ENCODE assay signal across 9 cellular contexts in genomic region chr17:18318122-18318521, GRCh38. TPM values are rescaled to one million over a fixed set of nuclear protein-coding genes. Genes with fewer than 3 reads are reported as not detected.
DNase-seq lines count a peak whose midpoint lies in the region; ATAC-seq and TF ChIP-seq lines count a peak whose summit lies in the region.
"Had no signal": no experiment of that assay in that cellular context is flagged by ENCODE, and none has a peak within 500 bp of the region (broad histone marks: within the 10 kb centered on the region; RNA-seq: fewer than 3 reads in every experiment).

No MANE protein-coding gene starts in this region.

- H4K20me1 ChIP-seq in OCI-LY1 (ENCODE audit: insufficient read depth, low read length): no peaks in the 10 kb centered on the region

- H3K9ac ChIP-seq in OCI-LY1 (ENCODE audit: low read length): no peak overlapping the region
- H3K9ac ChIP-seq in duodenal mucosa (ENCODE audit: low read depth in 1 of 2, low read length in 2 of 2): no peak overlapping the region

- H3K9me2 ChIP-seq in OCI-LY1 (ENCODE audit: low read depth, low read length): no peaks in the 10 kb centered on the region

- H3K4me3 ChIP-seq in CD8-positive, alpha-beta memory T cell (ENCODE audit: low read length): no peak overlapping the region
- H3K4me3 ChIP-seq in OCI-LY1 (ENCODE audit: low read depth, low read length, poor library complexity, severe bottlenecking) (peak overlapping the region; percentile 39), duodenal mucosa (ENCODE audit: low read depth in 1 of 2, low read length in 2 of 2) (peak overlapping the region; percentile 17 to 34)

- peaks cover 59% of the 10 kb centered on the region for H3K4me1 ChIP-seq in CD8-positive, alpha-beta memory T cell (ENCODE audit: insufficient read depth, low read length)
- H3K4me1 ChIP-seq in OCI-LY1 (ENCODE audit: insufficient read depth, low read length, severe bottlenecking): peaks cover 66% of the 10 kb centered on the region
- H3K4me1 ChIP-seq in duodenal mucosa (ENCODE audit: control insufficient read depth in 1 of 2, insufficient read depth in 2 of 2, low read length in 2 of 2): peaks cover 54 to 63% of the 10 kb centered on the region in 2 donors
- H3K4me1 ChIP-seq: foreskin keratinocyte had no signal

- H3K4me2 ChIP-seq in OCI-LY1 (ENCODE audit: low read length): peak overlapping the region; percentile 56

- no peaks in the 10 kb centered on the region for H3F3A ChIP-seq in OCI-LY1 (ENCODE audit: insufficient read depth, low read length)

- H3K4me3 Mint-ChIP-seq in CD8-positive, alpha-beta memory T cell: peak overlapping the region in 5 of 7 donors; percentile 12 to 78 (median 43)
- peak overlapping the region; percentile 93 for H3K4me3 Mint-ChIP-seq in osteocyte (ENCODE audit: unreplicated experiment)

- H3K36me3 Mint-ChIP-seq in CD8-positive, alpha-beta memory T cell: peaks cover 0 to 73% (median 2%) of the 10 kb centered on the region in 3 donors
- H3K36me3 Mint-ChIP-seq in osteocyte (ENCODE audit: unreplicated experiment): peaks cover 11% of the 10 kb centered on the region

- H3K27ac Mint-ChIP-seq in CD8-positive, alpha-beta memory T cell: peak overlapping the region in 3 of 8 donors; percentile 33 to 47 (median 40)
- no peak overlapping the region for H3K27ac Mint-ChIP-seq in osteocyte (ENCODE audit: unreplicated experiment)

- H3K4me1 Mint-ChIP-seq in CD8-positive, alpha-beta memory T cell: peaks cover 73 to 87% (median 76%) of the 10 kb centered on the region in 3 donors
- H3K4me1 Mint-ChIP-seq in osteocyte (ENCODE audit: unreplicated experiment): peaks cover 58% of the 10 kb centered on the region

- H3K27ac ChIP-seq in CD8-positive, alpha-beta memory T cell (ENCODE audit: low read depth, low read length): no peak overlapping the region
- H3K27ac ChIP-seq in OCI-LY1 (ENCODE audit: low read depth, low read length, poor library complexity, severe bottlenecking) (no peak overlapping the region), duodenal mucosa (ENCODE audit: low read depth, low read length) (no peak overlapping the region)
- H3K27ac ChIP-seq: foreskin keratinocyte had no signal

- H3K79me2 ChIP-seq in OCI-LY1 (ENCODE audit: insufficient read depth, low read length): peaks cover 33% of the 10 kb centered on the region

- no peak for ATAC-seq in HG03095 (IDR thresholded peaks at IDR 0.05; ENCODE audit: unreplicated experiment)
- ATAC-seq: foreskin keratinocyte had no signal

- H3K36me3 ChIP-seq in CD8-positive, alpha-beta memory T cell (ENCODE audit: insufficient read depth, low read length): peaks cover 22% of the 10 kb centered on the region
- H3K36me3 ChIP-seq in OCI-LY1 (ENCODE audit: insufficient read depth, low read length) (peaks cover 41% of the 10 kb centered on the region; the same call in 1 of the 2 replicates), duodenal mucosa (ENCODE audit: control insufficient read depth in 1 of 2, insufficient read depth in 2 of 2, low read length in 2 of 2) (peaks cover 7 to 23% of the 10 kb centered on the region in 2 donors)

- CTCF ChIA-PET in CD8-positive, alpha-beta memory T cell (lab: Charles Lee): interaction anchor here (0.9 kb wide), 1 partner anchor 10 kb away, joined by 3 read pairs; no protein-coding TSS in a partner anchor

- peaks cover 0 to 3% of the 10 kb centered on the region in 2 donors for H3K27me3 Mint-ChIP-seq in CD8-positive, alpha-beta memory T cell
- H3K27me3 Mint-ChIP-seq in osteocyte (ENCODE audit: unreplicated experiment): no peaks in the 10 kb centered on the region

- TF ChIP-seq CTCF in OCI-LY1 (IDR thresholded peaks at IDR 0.05; ENCODE audit: low read length) (no peak), osteocyte (IDR thresholded peaks at IDR 0.05) (no peak)

- H2AFZ ChIP-seq in OCI-LY1 (ENCODE audit: low read length): no peak overlapping the region

- no peak for DNase-seq in CD8-positive, alpha-beta memory T cell
- no peak for DNase-seq in osteocyte (ENCODE audit: extremely low spot score, unreplicated experiment)
- DNase-seq in COLO829 (ENCODE audit: low spot score): no peak
- DNase-seq in DMS79 treated with DMSO at 0.1 percent for 48 hours (lab: John Stamatoyannopoulos, UW): no peak
- DNase-seq: foreskin keratinocyte, NCI-H510A had no signal

- POLR2A ChIA-PET in CD8-positive, alpha-beta memory T cell (lab: Charles Lee): no interaction called here

- no peaks in the 10 kb centered on the region for H3K9me3 ChIP-seq in CD8-positive, alpha-beta memory T cell (ENCODE audit: low read length)
- no peaks in the 10 kb centered on the region for H3K9me3 ChIP-seq in OCI-LY1 (ENCODE audit: low read length)
- no peaks in the 10 kb centered on the region for H3K9me3 ChIP-seq in duodenal mucosa (ENCODE audit: control insufficient read depth in 1 of 2, low read length in 2 of 2)

- H3K27me3 ChIP-seq in CD8-positive, alpha-beta memory T cell (ENCODE audit: insufficient read depth, low read length, poor library complexity, severe bottlenecking): no peaks in the 10 kb centered on the region
- H3K27me3 ChIP-seq in OCI-LY1 (ENCODE audit: insufficient read depth, low read length): no peaks in the 10 kb centered on the region
- H3K27me3 ChIP-seq in duodenal mucosa (ENCODE audit: control insufficient read depth in 1 of 2, insufficient read depth in 2 of 2, low read length in 2 of 2): no peaks in the 10 kb centered on the region
- H3K27me3 ChIP-seq: foreskin keratinocyte had no signal

- no peaks in the 10 kb centered on the region for H3K9me3 Mint-ChIP-seq in CD8-positive, alpha-beta memory T cell
- H3K9me3 Mint-ChIP-seq in osteocyte (ENCODE audit: unreplicated experiment): no peaks in the 10 kb centered on the region

RNA-seq across cellular contexts. Expression of gene SMCR8, which starts 3.0 kb away (rescaled TPM):
- total RNA-seq in CD8-positive, alpha-beta memory T cell: 10 to 100 TPM; 26.7 to 26.9 TPM
- polyA plus RNA-seq in CD8-positive, alpha-beta memory T cell: 4.9 TPM
- total RNA-seq in osteocyte: 19.8 and 21.2 TPM in 2 replicates

RNA-seq across cellular contexts. Expression of gene TOP3A, which starts 3.3 kb away (rescaled TPM):
- 10 to 100 TPM; 69.7 to 72.8 TPM for total RNA-seq in CD8-positive, alpha-beta memory T cell
- polyA plus RNA-seq in CD8-positive, alpha-beta memory T cell: 21.7 TPM
- 41.5 and 44.8 TPM in 2 replicates for total RNA-seq in osteocyte

RNA-seq across cellular contexts. Expression of gene SHMT1, which starts 45.2 kb away (rescaled TPM):
- 10 to 100 TPM; 42.4 to 43.8 TPM for total RNA-seq in CD8-positive, alpha-beta memory T cell
- 28.8 TPM for polyA plus RNA-seq in CD8-positive, alpha-beta memory T cell
- 5.4 and 5.8 TPM in 2 replicates for total RNA-seq in osteocyte

RNA-seq across cellular contexts. Expression of gene MIEF2, which starts 57.7 kb away (rescaled TPM):
- total RNA-seq in CD8-positive, alpha-beta memory T cell: 1 to 10 TPM; 5.5 to 5.6 TPM
- polyA plus RNA-seq in CD8-positive, alpha-beta memory T cell: 14.1 TPM
- 10.8 and 15.3 TPM in 2 replicates for total RNA-seq in osteocyte

RNA-seq across cellular contexts. Expression of gene EVPLL, which starts 59.5 kb away (rescaled TPM):
- not detected for total RNA-seq in CD8-positive, alpha-beta memory T cell
- polyA plus RNA-seq in CD8-positive, alpha-beta memory T cell: not detected
- not detected in 2 replicates for total RNA-seq in osteocyte
